Comparison of ENCODE assay signal across 24 cellular contexts in genomic region chr14:26068060-26068459, GRCh38.
A peak's percentile ranks its signal among the peaks of the same experiment; 100 is the strongest.
DNase-seq lines count a peak whose midpoint lies in the region; ATAC-seq, FAIRE-seq and TF ChIP-seq lines count a peak whose summit lies in the region.
"Had no signal": no experiment of that assay in that cellular context is flagged by ENCODE, and none has a peak within 500 bp of the region (broad histone marks: within the 10 kb centered on the region; RNA-seq: fewer than 3 reads in every experiment).

No MANE protein-coding gene starts in this region.

- H3K79me2 ChIP-seq in GM23338 (replicated peaks; ENCODE audit: insufficient read depth) (no peaks in the 10 kb centered on the region), endothelial cell of umbilical vein (ENCODE audit: control insufficient read depth, insufficient read depth, low read length) (no peaks in the 10 kb centered on the region)

- DNase-seq in A549 (ENCODE audit: low read depth in 1 of 2, low spot score in 1 of 2) (no peak), GM23338 (ENCODE audit: low spot score) (no peak), WTC11 (ENCODE audit: low spot score) (no peak), endothelial cell of umbilical vein (ENCODE audit: low read depth, low spot score) (no peak), T-helper 17 cell (no peak), progenitor cell of endocrine pancreas (ENCODE audit: low spot score, unreplicated experiment) (no peak), NCI-H345 (lab: John Stamatoyannopoulos, UW) (no peak)
- DNase-seq: 8988T; AML-193; Caco-2; Calu3; CD4-positive, alpha-beta T cell; CD8-positive, alpha-beta T cell; DMS79 treated with DMSO at 0.1 percent for 48 hours; GF-D8 had no signal

- no peak for FAIRE-seq in A549 (lab: Jason Lieb, UNC)
- FAIRE-seq in endothelial cell of umbilical vein (lab: Jason Lieb, UNC), result no peak
- FAIRE-seq: A204.1, D721Med, G401.6, GM12891, GM19239 had no signal

- H3K4me3 ChIP-seq in A549 (no peak overlapping the region), GM23338 (no peak overlapping the region), endothelial cell of umbilical vein (replicated peaks in 1 of 3; ENCODE audit: insufficient read depth in 1 of 3, low read depth in 1 of 3, low read length in 3 of 3) (no peak overlapping the region)
- H3K4me3 ChIP-seq: BLaER1 treated with 17β-estradiol and CSF1 and Interleukin-3, amounts not matched to agents 10 nM and 100 nM had no signal

- TF ChIP-seq CTCF in A549 (IDR thresholded peaks at IDR 0.05), result no peak
- no peak for TF ChIP-seq CTCF in GM23338 (conservative IDR thresholded peaks at IDR 0.05; ENCODE audit: low read depth in 2 of 2)
- TF ChIP-seq CTCF in WTC11 (IDR thresholded peaks at IDR 0.05), result no peak
- no peak for TF ChIP-seq CTCF in endothelial cell of umbilical vein (IDR thresholded peaks at IDR 0.05; ENCODE audit: extremely low read depth in 1 of 2, insufficient read depth in 1 of 2, low read depth in 1 of 2, low read length in 2 of 2)
- TF ChIP-seq CTCF in progenitor cell of endocrine pancreas (IDR thresholded peaks at IDR 0.05; ENCODE audit: unreplicated experiment), result no peak

- dilution Hi-C loops in endothelial cell of umbilical vein (cut with MboI; ENCODE audit: extremely low pct_ligation_motif_present, low sequenced_read_pairs), result no loop called here

- H4K20me1 ChIP-seq in GM23338 (replicated peaks; ENCODE audit: insufficient read depth), result no peaks in the 10 kb centered on the region
- H4K20me1 ChIP-seq in endothelial cell of umbilical vein (replicated peaks; ENCODE audit: control insufficient read depth, extremely low read depth, insufficient read depth, low read length), result no peaks in the 10 kb centered on the region
- H4K20me1 ChIP-seq: BLaER1 treated with 17β-estradiol and CSF1 and Interleukin-3, amounts not matched to agents 10 nM and 100 nM had no signal

- H3K36me3 ChIP-seq in GM23338 (ENCODE audit: insufficient read depth) (no peaks in the 10 kb centered on the region), endothelial cell of umbilical vein (ENCODE audit: control insufficient read depth in 2 of 2, extremely low read depth in 1 of 2, insufficient read depth in 2 of 2, low read length in 2 of 2) (no peaks in the 10 kb centered on the region)
- H3K36me3 ChIP-seq: BLaER1 treated with 17β-estradiol and CSF1 and Interleukin-3, amounts not matched to agents 10 nM and 100 nM had no signal

- H3K4me2 ChIP-seq in A549 (no peak overlapping the region), GM23338 (no peak overlapping the region), endothelial cell of umbilical vein (ENCODE audit: insufficient read depth, low read length) (peak overlapping the region; percentile 5)
- H3K4me2 ChIP-seq: BLaER1 treated with 17β-estradiol and CSF1 and Interleukin-3, amounts not matched to agents 10 nM and 100 nM had no signal

- H3F3A ChIP-seq in GM23338 (replicated peaks; ENCODE audit: low read depth), result no peaks in the 10 kb centered on the region

- H3K27me3 ChIP-seq in GM23338 (ENCODE audit: insufficient read depth), result no peaks in the 10 kb centered on the region
- H3K27me3 ChIP-seq in endothelial cell of umbilical vein (ENCODE audit: control insufficient read depth in 2 of 2, insufficient read depth in 2 of 2, low read length in 2 of 2), result no peaks in the 10 kb centered on the region
- H3K27me3 ChIP-seq: BLaER1 treated with 17β-estradiol and CSF1 and Interleukin-3, amounts not matched to agents 10 nM and 100 nM had no signal

- H3K4me3 Mint-ChIP-seq in GM23338 (no peak overlapping the region), WTC11 (no peak overlapping the region), T-helper 17 cell (no peak overlapping the region), progenitor cell of endocrine pancreas (ENCODE audit: low read depth) (no peak overlapping the region)
- H3K4me3 Mint-ChIP-seq: B cell; CD4-positive, alpha-beta T cell; CD8-positive, alpha-beta T cell had no signal

- ATAC-seq in A549, result no peak
- no peak for ATAC-seq in GM23338
- ATAC-seq in WTC11, result no peak
- no peak for ATAC-seq in T-helper 17 cell
- no peak for ATAC-seq in HG02763 (IDR thresholded peaks at IDR 0.05; ENCODE audit: unreplicated experiment)
- ATAC-seq: CD8-positive, alpha-beta T cell had no signal

- no peaks in the 10 kb centered on the region for H3K9me2 ChIP-seq in GM23338 (ENCODE audit: insufficient read depth)

- no peaks in the 10 kb centered on the region for H3K36me3 Mint-ChIP-seq in GM23338 (ENCODE audit: low read depth)
- H3K36me3 Mint-ChIP-seq in WTC11, result no peaks in the 10 kb centered on the region
- H3K36me3 Mint-ChIP-seq in T-helper 17 cell (ENCODE audit: low read depth), result no peaks in the 10 kb centered on the region
- H3K36me3 Mint-ChIP-seq in progenitor cell of endocrine pancreas (ENCODE audit: insufficient read depth), result no peaks in the 10 kb centered on the region
- H3K36me3 Mint-ChIP-seq: CD8-positive, alpha-beta T cell had no signal

- H3K27ac Mint-ChIP-seq in GM23338 (peak overlapping the region; percentile 2; the same call in 1 of the 2 replicates), WTC11 (peak overlapping the region; percentile 52; the same call in 1 of the 2 replicates), T-helper 17 cell (no peak overlapping the region), progenitor cell of endocrine pancreas (no peak overlapping the region)
- H3K27ac Mint-ChIP-seq: B cell; CD4-positive, alpha-beta T cell; CD8-positive, alpha-beta T cell had no signal

- no peaks in the 10 kb centered on the region for H3K4me1 ChIP-seq in A549
- H3K4me1 ChIP-seq in GM23338 (ENCODE audit: insufficient read depth), result no peaks in the 10 kb centered on the region
- peaks cover 15% of the 10 kb centered on the region for H3K4me1 ChIP-seq in endothelial cell of umbilical vein (ENCODE audit: control insufficient read depth, extremely low read depth, insufficient read depth, low read length)
- H3K4me1 ChIP-seq: BLaER1 treated with 17β-estradiol and CSF1 and Interleukin-3, amounts not matched to agents 10 nM and 100 nM; Caco-2 had no signal

- no peak for TF ChIP-seq RAD21 in A549 (conservative IDR thresholded peaks at IDR 0.05 in 1 of 2, IDR thresholded peaks at IDR 0.05 in 1 of 2)

- POLR2A ChIA-PET in A549 (lab: Yijun Ruan, JAX) (no interaction called here), WTC11 (lab: Charles Lee) (no interaction called here), endothelial cell of umbilical vein (lab: Charles Lee) (no interaction called here)

- H3K9ac ChIP-seq in endothelial cell of umbilical vein (replicated peaks; ENCODE audit: extremely low read depth, insufficient read depth, low read length), result no peak overlapping the region
- H3K9ac ChIP-seq: BLaER1 treated with 17β-estradiol and CSF1 and Interleukin-3, amounts not matched to agents 10 nM and 100 nM had no signal

- H3K4me1 Mint-ChIP-seq in GM23338 (peaks cover 12% of the 10 kb centered on the region; the same call in 2 of the 3 replicates), WTC11 (peaks cover 12% of the 10 kb centered on the region), T-helper 17 cell (no peaks in the 10 kb centered on the region), progenitor cell of endocrine pancreas (ENCODE audit: low read depth) (no peaks in the 10 kb centered on the region)
- H3K4me1 Mint-ChIP-seq: B cell had no signal

- no peak for TF ChIP-seq POLR2A in A549 (IDR thresholded peaks at IDR 0.05; ENCODE audit: low read length)
- TF ChIP-seq POLR2A in endothelial cell of umbilical vein (IDR thresholded peaks at IDR 0.05; ENCODE audit: low read depth, low read length), result no peak

- H3K9me1 ChIP-seq in endothelial cell of umbilical vein (replicated peaks; ENCODE audit: control insufficient read depth, extremely low read depth, insufficient read depth, low read length), result no peaks in the 10 kb centered on the region

- no peak for TF ChIP-seq EP300 in A549 (IDR thresholded peaks at IDR 0.05)

- H2AFZ ChIP-seq in GM23338 (no peak overlapping the region), endothelial cell of umbilical vein (ENCODE audit: low read depth, low read length) (no peak overlapping the region)

- no peaks in the 10 kb centered on the region for H3K9me3 Mint-ChIP-seq in GM23338
- H3K9me3 Mint-ChIP-seq in WTC11, result no peaks in the 10 kb centered on the region
- no peaks in the 10 kb centered on the region for H3K9me3 Mint-ChIP-seq in progenitor cell of endocrine pancreas (ENCODE audit: low read depth)
- H3K9me3 Mint-ChIP-seq: CD4-positive, alpha-beta T cell had no signal

- BruUV-seq in endothelial cell of umbilical vein (replicated peaks; lab: Mats Ljungman, UMichigan), result no TSS peak

- CTCF ChIA-PET in A549 (lab: Yijun Ruan, JAX) (no interaction called here), WTC11 (lab: Charles Lee) (no interaction called here), endothelial cell of umbilical vein (lab: Charles Lee) (no interaction called here)

- WGBS in A549 (ENCODE audit: missing lambda C conversion rate), result 45% methylated on average over 2 of the region's 2 CpGs

- no peaks in the 10 kb centered on the region for H3K27me3 Mint-ChIP-seq in GM23338 (ENCODE audit: insufficient read depth, low read depth, poor library complexity)
- no peaks in the 10 kb centered on the region for H3K27me3 Mint-ChIP-seq in WTC11 (ENCODE audit: low read depth)
- H3K27me3 Mint-ChIP-seq in T-helper 17 cell, result no peaks in the 10 kb centered on the region
- H3K27me3 Mint-ChIP-seq in progenitor cell of endocrine pancreas, result no peaks in the 10 kb centered on the region
- H3K27me3 Mint-ChIP-seq: B cell; CD4-positive, alpha-beta T cell had no signal

- H3K9me3 ChIP-seq in A549 (no peaks in the 10 kb centered on the region), endothelial cell of umbilical vein (replicated peaks; ENCODE audit: control insufficient read depth, insufficient read depth, low read length) (no peaks in the 10 kb centered on the region), T-helper 17 cell (ENCODE audit: control insufficient read depth, low read length, poor library complexity, severe bottlenecking) (no peaks in the 10 kb centered on the region)
- H3K9me3 ChIP-seq: BLaER1 treated with 17β-estradiol and CSF1 and Interleukin-3, amounts not matched to agents 10 nM and 100 nM; Caco-2 had no signal

- H3K27ac ChIP-seq in A549 (no peak overlapping the region), GM23338 (ENCODE audit: low read depth) (no peak overlapping the region), endothelial cell of umbilical vein (ENCODE audit: insufficient read depth, low read depth, low read length) (peak overlapping the region; percentile 35)
- H3K27ac ChIP-seq: BLaER1 treated with 17β-estradiol and CSF1 and Interleukin-3, amounts not matched to agents 10 nM and 100 nM; C4-2B had no signal

- intact Hi-C loops in endothelial cell of umbilical vein (cut with micrococcal nuclease), result loop anchor here (2.0 kb wide), 1 partner anchor 61 kb away; no protein-coding TSS in a partner anchor

TF ChIP-seq in A549, 52 proteins besides CTCF, POLR2A, EP300 and RAD21 (continues in another document):
- no peak for TF ChIP-seq JUNB (IDR thresholded peaks at IDR 0.05)
- no peak for TF ChIP-seq HEYL (CRISPR knock-in tag; IDR thresholded peaks at IDR 0.05)

TF ChIP-seq in GM23338, 12 proteins besides CTCF, POLR2A, EP300 and RAD21 (continues in another document):
- TF ChIP-seq CREB1 (CRISPR knock-in tag; IDR thresholded peaks at IDR 0.05; ENCODE audit: low read depth), result no peak

TF ChIP-seq in endothelial cell of umbilical vein, 7 proteins besides CTCF, POLR2A, EP300 and RAD21 (continues in another document):
- TF ChIP-seq JUN (IDR thresholded peaks at IDR 0.05; ENCODE audit: borderline replicate concordance, insufficient read depth, insufficient read length, low read depth), result no peak
- TF ChIP-seq POLR2AphosphoS5 (IDR thresholded peaks at IDR 0.05; ENCODE audit: insufficient read depth, low read depth, low read length), result no peak

Comparison
In these comparisons a context has a peak if more than half of its experiments do, and no peak if none do; other contexts are left out.
1. H3K27ac Mint-ChIP-seq: peak in GM23338 (single experiment) and WTC11 (single experiment); none in T-helper 17 cell (single experiment) and progenitor cell of endocrine pancreas (single experiment).